ENCODE assay signal across 1 cellular context in genomic region chr10:122164028-122164601, GRCh38.
TF ChIP-seq lines count a peak whose summit lies in the region.

No MANE protein-coding gene starts in this region.

TF ChIP-seq in H1, 55 proteins besides CTCF, POLR2A, EP300 and RAD21 (continued from another document):
- no peak for TF ChIP-seq GABPA (IDR thresholded peaks at IDR 0.05; ENCODE audit: borderline replicate concordance, insufficient read depth, low read length)
- TF ChIP-seq HDAC2 (IDR thresholded peaks at IDR 0.05; ENCODE audit: borderline replicate concordance in 1 of 2, low read depth in 2 of 2, low read length in 2 of 2), result no peak
- no peak for TF ChIP-seq SP4 (IDR thresholded peaks at IDR 0.05; ENCODE audit: low read length)
- no peak for TF ChIP-seq KDM5A (IDR thresholded peaks at IDR 0.05; ENCODE audit: low read length)
- no peak for TF ChIP-seq CBX5 (IDR thresholded peaks at IDR 0.05; ENCODE audit: low read depth, low read length)
- TF ChIP-seq POU5F1 (IDR thresholded peaks at IDR 0.05; ENCODE audit: low read depth, low read length), result no peak
- TF ChIP-seq ZNF274 (IDR thresholded peaks at IDR 0.05; ENCODE audit: borderline replicate concordance, extremely low read depth, low read length), result no peak
- no peak for TF ChIP-seq SUZ12 (IDR thresholded peaks at IDR 0.05; ENCODE audit: low read length)
- TF ChIP-seq EGR1 (IDR thresholded peaks at IDR 0.05; ENCODE audit: borderline replicate concordance, low read depth, low read length), result no peak
